15 cellular contexts compared by ENCODE assay signal in the genomic region with DNA sequence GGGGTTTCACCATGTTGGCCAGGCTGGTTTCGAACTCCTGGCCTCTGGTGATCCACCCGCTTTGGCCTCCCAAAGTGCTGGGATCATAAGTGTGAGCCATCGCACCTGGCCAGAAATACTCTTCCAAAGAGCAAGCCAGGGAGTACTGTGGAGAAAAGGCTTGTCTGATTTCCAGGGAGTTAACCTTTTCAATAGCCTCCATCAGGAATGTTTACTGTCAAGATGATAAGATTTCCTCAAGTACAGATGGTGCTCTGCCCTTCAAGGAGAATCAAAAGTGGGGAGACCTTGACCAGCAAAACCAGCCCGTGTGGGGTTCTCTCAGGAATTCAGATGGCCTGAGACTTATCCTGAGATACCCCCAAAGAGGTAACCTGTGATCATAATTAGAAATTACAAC.
DNase-seq lines count a peak whose midpoint lies in the region; ATAC-seq and TF ChIP-seq lines count a peak whose summit lies in the region.
"Had no signal": no experiment of that assay in that cellular context is flagged by ENCODE, and none has a peak within 500 bp of the region (broad histone marks: within the 10 kb centered on the region; RNA-seq: fewer than 3 reads in every experiment).

No MANE protein-coding gene starts in this region.

- ATAC-seq in activated CD4-positive, alpha-beta T cell treated with anti-CD3 and anti-CD28 coated beads for 36 hours = no peak

- TF ChIP-seq CTCF in dorsolateral prefrontal cortex (IDR thresholded peaks at IDR 0.05 in 54 of 56, conservative IDR thresholded peaks at IDR 0.05 in 2 of 56; ENCODE audit: low read depth in 1 of 56, partially characterized antibody in 56 of 56) = no peak
- no peak for TF ChIP-seq CTCF in smooth muscle cell (IDR thresholded peaks at IDR 0.05; ENCODE audit: borderline replicate concordance, insufficient read depth, poor library complexity, severe bottlenecking)

- H3K4me2 ChIP-seq in smooth muscle cell (peak overlapping the region; percentile 54), trophoblast cell (ENCODE audit: low read length) (no peak overlapping the region)
- H3K4me2 ChIP-seq: hepatocyte had no signal

- H3K79me2 ChIP-seq in smooth muscle cell (ENCODE audit: low read depth) = peaks cover 6% of the 10 kb centered on the region
- no peaks in the 10 kb centered on the region for H3K79me2 ChIP-seq in trophoblast cell (ENCODE audit: control insufficient read depth, insufficient read depth, low read length, poor library complexity)

- H2BK12ac ChIP-seq in trophoblast cell (ENCODE audit: low read length) = no peak overlapping the region

- no peak overlapping the region for H3K18ac ChIP-seq in trophoblast cell (ENCODE audit: low read length)

- H2AK5ac ChIP-seq in trophoblast cell (ENCODE audit: low read length) = no peak overlapping the region

- H3K27me3 ChIP-seq in dorsolateral prefrontal cortex (no peaks in the 10 kb centered on the region), smooth muscle cell (ENCODE audit: low read depth) (no peaks in the 10 kb centered on the region), trophoblast cell (ENCODE audit: insufficient read depth, low read length) (no peaks in the 10 kb centered on the region)
- H3K27me3 ChIP-seq: hepatocyte had no signal

- no peaks in the 10 kb centered on the region for H3K27me3 Mint-ChIP-seq in activated CD4-positive, alpha-beta T cell treated with anti-CD3 and anti-CD28 coated beads for 36 hours
- H3K27me3 Mint-ChIP-seq: activated CD4-positive, alpha-beta memory T cell treated with anti-CD3 and anti-CD28 coated beads, Interleukin-2, amount 10 ng/mL, durations not matched to agents 7 days and 5 days; activated naive CD8-positive, alpha-beta T cell treated with anti-CD3 and anti-CD28 coated beads, Interleukin-2, amount 10 ng/mL, durations not matched to agents 7 days and 5 days; T-cell had no signal

- H3K4me1 Mint-ChIP-seq in activated CD4-positive, alpha-beta T cell treated with anti-CD3 and anti-CD28 coated beads for 36 hours = peaks cover 40% of the 10 kb centered on the region

- no peak overlapping the region for H4K12ac ChIP-seq in trophoblast cell (ENCODE audit: low read depth, low read length)

- no peak overlapping the region for H3K27ac Mint-ChIP-seq in activated CD4-positive, alpha-beta T cell treated with anti-CD3 and anti-CD28 coated beads for 36 hours
- H3K27ac Mint-ChIP-seq: activated CD4-positive, alpha-beta memory T cell treated with anti-CD3 and anti-CD28 coated beads, Interleukin-2, amount 10 ng/mL, durations not matched to agents 7 days and 5 days; activated naive CD8-positive, alpha-beta T cell treated with anti-CD3 and anti-CD28 coated beads, Interleukin-2, amount 10 ng/mL, durations not matched to agents 7 days and 5 days; natural killer cell treated with Interleukin-12 subunit alpha and Interleukin-12 subunit beta and Interleukin-15 and Interleukin-18, amount 100 ng/mL, for 72 hours had no signal

- H3K9ac ChIP-seq in smooth muscle cell (ENCODE audit: low read depth) (no peak overlapping the region), trophoblast cell (ENCODE audit: low read length) (no peak overlapping the region)

- no peak overlapping the region for H2BK120ac ChIP-seq in trophoblast cell (ENCODE audit: insufficient read depth, low read length, poor library complexity)

- H4K91ac ChIP-seq in trophoblast cell (ENCODE audit: low read depth, low read length) = no peak overlapping the region

- H4K20me1 ChIP-seq in smooth muscle cell (ENCODE audit: low read depth) = peaks cover 98% of the 10 kb centered on the region

- no peaks in the 10 kb centered on the region for H3K9me3 Mint-ChIP-seq in activated CD4-positive, alpha-beta T cell treated with anti-CD3 and anti-CD28 coated beads for 36 hours (ENCODE audit: low read depth)
- H3K9me3 Mint-ChIP-seq: activated CD4-positive, alpha-beta memory T cell treated with anti-CD3 and anti-CD28 coated beads, Interleukin-2, amount 10 ng/mL, durations not matched to agents 7 days and 5 days; activated T-cell treated with anti-CD3 and anti-CD28 coated beads, Interleukin-2, amount 50 U/mL, for 4 hours; natural killer cell treated with Interleukin-12 subunit alpha and Interleukin-12 subunit beta and Interleukin-15 and Interleukin-18, amount 100 ng/mL, for 72 hours; T-cell had no signal

- H4K8ac ChIP-seq in trophoblast cell (ENCODE audit: low read depth, low read length) = no peak overlapping the region

- intact Hi-C loops in dorsolateral prefrontal cortex (cut with DNase I) = loop anchor here in 1 of 2 donors (5.0 kb wide), 1 partner anchor 39 kb away; no protein-coding TSS in a partner anchor
- intact Hi-C loops in activated CD4-positive, alpha-beta T cell treated with anti-CD3 and anti-CD28 coated beads for 36 hours (cut with DNase I, micrococcal nuclease) = no loop called here

- DNase-seq in DMS 273 (lab: John Stamatoyannopoulos, UW; ENCODE audit: unreplicated experiment) (peak; percentile 92), NCI-H524 (lab: John Stamatoyannopoulos, UW) (peak; percentile 91 to 96), dorsolateral prefrontal cortex (no peak), smooth muscle cell (lab: John Stamatoyannopoulos, UW; ENCODE audit: unreplicated experiment) (no peak), germinal center (ENCODE audit: low spot score) (no peak), trophoblast cell (no peak), RPMI8226 (no peak)
- no peak for DNase-seq in activated CD4-positive, alpha-beta T cell treated with anti-CD3 and anti-CD28 coated beads for 36 hours
- DNase-seq: activated T-cell treated with anti-CD3 and anti-CD28 coated beads, Interleukin-2, amount 50 U/mL, for 4 hours; effector CD8-positive, alpha-beta T cell had no signal

- WGBS in smooth muscle cell (ENCODE audit: low lambda C conversion rate) = 96% methylated on average over 4 of the region's 4 CpGs
- WGBS in trophoblast cell (ENCODE audit: extremely low coverage, insufficient coverage, insufficient read length) = no CpG with 5 or more reads among the region's 4 CpGs

- H3K4me3 Mint-ChIP-seq in activated CD4-positive, alpha-beta T cell treated with anti-CD3 and anti-CD28 coated beads for 36 hours = no peak overlapping the region
- H3K4me3 Mint-ChIP-seq: activated CD4-positive, alpha-beta memory T cell treated with anti-CD3 and anti-CD28 coated beads, Interleukin-2, amount 10 ng/mL, durations not matched to agents 7 days and 5 days; activated T-cell treated with anti-CD3 and anti-CD28 coated beads, Interleukin-2, amount 50 U/mL, for 4 hours; natural killer cell treated with Interleukin-12 subunit alpha and Interleukin-12 subunit beta and Interleukin-15 and Interleukin-18, amount 100 ng/mL, for 72 hours had no signal

- H3K79me1 ChIP-seq in trophoblast cell (ENCODE audit: low read length) = no peaks in the 10 kb centered on the region

- CTCF ChIA-PET in activated CD4-positive, alpha-beta T cell treated with anti-CD3 and anti-CD28 coated beads for 36 hours (lab: Charles Lee) = interaction anchor here (0.7 to 1.5 kb wide), 4 partner anchors 20 to 149 kb away, joined by 3 to 5 read pairs (median 4); no protein-coding TSS in a partner anchor

- no peaks in the 10 kb centered on the region for H3K9me3 ChIP-seq in smooth muscle cell (replicated peaks; ENCODE audit: low read depth)
- H3K9me3 ChIP-seq in trophoblast cell (ENCODE audit: insufficient read depth, low read depth, low read length) = no peaks in the 10 kb centered on the region

- H3K4me1 ChIP-seq in smooth muscle cell (ENCODE audit: low read depth) (peaks cover 7% of the 10 kb centered on the region), trophoblast cell (ENCODE audit: control insufficient read depth in 1 of 2, insufficient read depth in 2 of 2, low read length in 2 of 2) (peaks cover 18 to 20% of the 10 kb centered on the region in 2 experiments)

- H3K36me3 Mint-ChIP-seq in activated CD4-positive, alpha-beta T cell treated with anti-CD3 and anti-CD28 coated beads for 36 hours (ENCODE audit: low read depth) = no peaks in the 10 kb centered on the region
- H3K36me3 Mint-ChIP-seq: activated naive CD8-positive, alpha-beta T cell treated with anti-CD3 and anti-CD28 coated beads, Interleukin-2, amount 10 ng/mL, durations not matched to agents 7 days and 5 days; natural killer cell treated with Interleukin-12 subunit alpha and Interleukin-12 subunit beta and Interleukin-15 and Interleukin-18, amount 100 ng/mL, for 72 hours; T-cell had no signal

- POLR2A ChIA-PET in activated CD4-positive, alpha-beta T cell treated with anti-CD3 and anti-CD28 coated beads for 36 hours (lab: Charles Lee) = interaction anchor here (0.5 kb wide), 1 partner anchor 278 kb away, joined by 3 read pairs; no protein-coding TSS in a partner anchor

- no peak overlapping the region for H3K14ac ChIP-seq in trophoblast cell (ENCODE audit: low read length)

- H3K23ac ChIP-seq in trophoblast cell (ENCODE audit: low read length) = no peak overlapping the region

- no peak overlapping the region for H2BK5ac ChIP-seq in trophoblast cell (ENCODE audit: low read depth, low read length, poor library complexity)

- H3K4me3 ChIP-seq in dorsolateral prefrontal cortex = no peak overlapping the region
- H3K4me3 ChIP-seq in smooth muscle cell = no peak overlapping the region
- H3K4me3 ChIP-seq in trophoblast cell (ENCODE audit: low read depth, low read length) = no peak overlapping the region
- H3K4me3 ChIP-seq: hepatocyte had no signal

- H3K27ac ChIP-seq in dorsolateral prefrontal cortex = peak overlapping the region in 38 of 59 donors; percentile 5 to 78 (median 48)
- H3K27ac ChIP-seq in smooth muscle cell (ENCODE audit: low read depth) = no peak overlapping the region
- H3K27ac ChIP-seq in trophoblast cell (ENCODE audit: low read depth, low read length) = no peak overlapping the region
- H3K27ac ChIP-seq: hepatocyte had no signal

- H2AFZ ChIP-seq in smooth muscle cell (ENCODE audit: low read depth) (no peak overlapping the region), trophoblast cell (ENCODE audit: insufficient read depth, low read length, poor library complexity) (no peak overlapping the region)
- H2AFZ ChIP-seq: hepatocyte had no signal

- no peaks in the 10 kb centered on the region for H3K36me3 ChIP-seq in smooth muscle cell (ENCODE audit: low read depth)
- no peaks in the 10 kb centered on the region for H3K36me3 ChIP-seq in trophoblast cell (ENCODE audit: control insufficient read depth in 1 of 2, insufficient read depth in 2 of 2, low read length in 2 of 2)

- no peak overlapping the region for H3K4ac ChIP-seq in trophoblast cell (ENCODE audit: low read depth, low read length)

- peaks cover 6% of the 10 kb centered on the region for H3F3A ChIP-seq in smooth muscle cell (ENCODE audit: low read depth)

Comparison
In these comparisons a context has a peak if more than half of its experiments do, and no peak if none do; other contexts are left out.
1. DNase-seq: peak in DMS 273 (single experiment) and NCI-H524 (2 of 2); none in dorsolateral prefrontal cortex (0 of 10), smooth muscle cell (single experiment), germinal center (single experiment), trophoblast cell (0 of 2), activated CD4-positive, alpha-beta T cell treated with anti-CD3 and anti-CD28 coated beads for 36 hours (single experiment) and RPMI8226 (single experiment).
2. H3K27ac ChIP-seq: peak in dorsolateral prefrontal cortex (38 of 59); none in smooth muscle cell (single experiment) and trophoblast cell (single experiment).